In genomic region chr9:95030920-95031662, GRCh38 we compare ENCODE assay signal across 14 cellular contexts.
A peak's percentile ranks its signal among the peaks of the same experiment; 100 is the strongest.
DNase-seq lines count a peak whose midpoint lies in the region; ATAC-seq, FAIRE-seq and TF ChIP-seq lines count a peak whose summit lies in the region.
"Had no signal": no experiment of that assay in that cellular context is flagged by ENCODE, and none has a peak within 500 bp of the region (broad histone marks: within the 10 kb centered on the region; RNA-seq: fewer than 3 reads in every experiment).

No MANE protein-coding gene starts in this region.

- TF ChIP-seq POLR2A in body of pancreas (IDR thresholded peaks at IDR 0.05) (no peak), suprapubic skin (IDR thresholded peaks at IDR 0.05) (no peak), H54 (IDR thresholded peaks at IDR 0.05; ENCODE audit: low read depth, low read length) (no peak)

- H3K27me3 ChIP-seq in Karpas-422 (ENCODE audit: low read length) (no peaks in the 10 kb centered on the region), body of pancreas (no peaks in the 10 kb centered on the region), muscle layer of colon (ENCODE audit: control insufficient read depth in 1 of 2, insufficient read depth in 2 of 2, low read length in 2 of 2) (no peaks in the 10 kb centered on the region), suprapubic skin (no peaks in the 10 kb centered on the region)

- peak overlapping the region; percentile 61 for H3K4me2 ChIP-seq in Karpas-422 (ENCODE audit: low read depth, low read length, poor library complexity, severe bottlenecking)

- H3K27ac ChIP-seq in Karpas-422 (ENCODE audit: low read length) (0 out of 2 replicates have a peak overlapping the region, but pooled peaks have one; percentile 7), body of pancreas (peak overlapping the region; percentile 89 to 96 (median 92)), muscle layer of colon (ENCODE audit: low read depth, low read length) (peak overlapping the region; percentile 69), suprapubic skin (peak overlapping the region; percentile 78)

- H3K9me3 Mint-ChIP-seq in activated naive CD4-positive, alpha-beta T cell treated with anti-CD3 and anti-CD28 coated beads, Interleukin-2, amount 50 U/mL, for 72 hours = no peaks in the 10 kb centered on the region
- H3K9me3 Mint-ChIP-seq: activated naive CD8-positive, alpha-beta T cell treated with anti-CD3 and anti-CD28 coated beads, Interleukin-2, amount 50 U/mL, for 24 hours; CD4-positive, alpha-beta T cell; stimulated activated memory B cell treated with anti-CD40 and anti-IgM and Interleukin-4, amounts not matched to agents 10 μg/mL and 1 μg/mL and 100 μg/mL, for 72 hours had no signal

- H3K27ac Mint-ChIP-seq in activated naive CD4-positive, alpha-beta T cell treated with anti-CD3 and anti-CD28 coated beads, Interleukin-2, amount 50 U/mL, for 72 hours = no peak overlapping the region
- H3K27ac Mint-ChIP-seq: activated naive CD8-positive, alpha-beta T cell treated with anti-CD3 and anti-CD28 coated beads, Interleukin-2, amount 50 U/mL, for 24 hours; CD4-positive, alpha-beta T cell; stimulated activated memory B cell treated with anti-CD40 and anti-IgM and Interleukin-4, amounts not matched to agents 10 μg/mL and 1 μg/mL and 100 μg/mL, for 72 hours had no signal

- TF ChIP-seq CTCF in body of pancreas (IDR thresholded peaks at IDR 0.05) = no peak
- TF ChIP-seq CTCF in suprapubic skin (IDR thresholded peaks at IDR 0.05) = no peak

- no peaks in the 10 kb centered on the region for H3K79me2 ChIP-seq in Karpas-422 (ENCODE audit: low read length)

- no peak for FAIRE-seq in H54 (lab: Jason Lieb, UNC)
- FAIRE-seq in RCC 7860 (lab: Jason Lieb, UNC) = no peak
- FAIRE-seq: H1 had no signal

- H3K4me3 ChIP-seq in Karpas-422 (ENCODE audit: low read length) (peak overlapping the region; percentile 42; the same call in 1 of the 2 replicates), body of pancreas (no peak overlapping the region), muscle layer of colon (ENCODE audit: low read depth in 1 of 2, low read length in 2 of 2) (no peak overlapping the region), suprapubic skin (no peak overlapping the region)

- no peaks in the 10 kb centered on the region for H3K36me3 Mint-ChIP-seq in activated naive CD4-positive, alpha-beta T cell treated with anti-CD3 and anti-CD28 coated beads, Interleukin-2, amount 50 U/mL, for 72 hours

- no peak for DNase-seq in Karpas-422
- DNase-seq in body of pancreas = no peak
- DNase-seq in suprapubic skin (ENCODE audit: low spot score in 2 of 2) = no peak
- DNase-seq in T-helper 9 cell = no peak
- no peak for DNase-seq in activated naive CD4-positive, alpha-beta T cell treated with anti-CD3 and anti-CD28 coated beads, Interleukin-2, amount 50 U/mL, for 72 hours (ENCODE audit: low spot score in 2 of 2)
- DNase-seq in H54 (ENCODE audit: insufficient read length, low spot score) = no peak
- no peak for DNase-seq in RCC 7860 (ENCODE audit: low spot score)
- DNase-seq: activated naive CD8-positive, alpha-beta T cell treated with anti-CD3 and anti-CD28 coated beads, Interleukin-2, amount 50 U/mL, for 24 hours; CD4-positive, alpha-beta T cell; effector CD4-positive, alpha-beta T cell had no signal

- H3K9me3 ChIP-seq in Karpas-422 (ENCODE audit: low read length) (no peaks in the 10 kb centered on the region), body of pancreas (no peaks in the 10 kb centered on the region), muscle layer of colon (ENCODE audit: low read length) (no peaks in the 10 kb centered on the region), suprapubic skin (no peaks in the 10 kb centered on the region)

- no peak for ATAC-seq in body of pancreas
- no peak for ATAC-seq in activated naive CD4-positive, alpha-beta T cell treated with anti-CD3 and anti-CD28 coated beads, Interleukin-2, amount 50 U/mL, for 72 hours
- ATAC-seq: activated naive CD8-positive, alpha-beta T cell treated with anti-CD3 and anti-CD28 coated beads, Interleukin-2, amount 50 U/mL, for 24 hours; left lobe of liver; stimulated activated memory B cell treated with anti-CD40 and anti-IgM and Interleukin-4, amounts not matched to agents 10 μg/mL and 1 μg/mL and 100 μg/mL, for 72 hours had no signal

- peaks cover 26% of the 10 kb centered on the region for H4K20me1 ChIP-seq in Karpas-422 (ENCODE audit: insufficient read depth, low read depth, low read length)

- no peak overlapping the region for H3K9ac ChIP-seq in Karpas-422 (ENCODE audit: low read length)
- peak overlapping the region; percentile 17 for H3K9ac ChIP-seq in muscle layer of colon (ENCODE audit: low read length)

- no peak overlapping the region for H2AFZ ChIP-seq in Karpas-422 (ENCODE audit: low read length)

- 35% methylated on average over 11 of the region's 11 CpGs for WGBS in body of pancreas, 2 donors
- WGBS in suprapubic skin = 65% methylated on average over 11 of the region's 11 CpGs

- no peak for TF ChIP-seq EP300 in suprapubic skin (IDR thresholded peaks at IDR 0.05)

- H3K36me3 ChIP-seq in Karpas-422 (ENCODE audit: insufficient read depth, low read length) (no peaks in the 10 kb centered on the region), body of pancreas (replicated peaks in 1 of 2; ENCODE audit: insufficient read depth in 1 of 2, low read depth in 2 of 2) (no peaks in the 10 kb centered on the region), muscle layer of colon (ENCODE audit: insufficient read depth, low read length) (peaks cover 23% of the 10 kb centered on the region), suprapubic skin (peaks cover 10% of the 10 kb centered on the region)

- H3K4me1 ChIP-seq in Karpas-422 (ENCODE audit: low read length) (peaks cover 25% of the 10 kb centered on the region), body of pancreas (peaks cover 89% of the 10 kb centered on the region), muscle layer of colon (ENCODE audit: insufficient read depth, low read length) (peaks cover 83% of the 10 kb centered on the region), suprapubic skin (peaks cover 76% of the 10 kb centered on the region)

- H3K9me2 ChIP-seq in Karpas-422 (replicated peaks; ENCODE audit: insufficient read depth, low read length) = no peaks in the 10 kb centered on the region

- intact Hi-C loops in body of pancreas (cut with DNase I) = no loop called here

Comparison
In these comparisons a context has a peak if more than half of its experiments do, and no peak if none do; other contexts are left out.
1. H3K27ac ChIP-seq: peak in every context shown above with its lines; median percentile 92 in body of pancreas; 78 in suprapubic skin; 69 in muscle layer of colon; 7 in Karpas-422.